In the genomic region with DNA sequence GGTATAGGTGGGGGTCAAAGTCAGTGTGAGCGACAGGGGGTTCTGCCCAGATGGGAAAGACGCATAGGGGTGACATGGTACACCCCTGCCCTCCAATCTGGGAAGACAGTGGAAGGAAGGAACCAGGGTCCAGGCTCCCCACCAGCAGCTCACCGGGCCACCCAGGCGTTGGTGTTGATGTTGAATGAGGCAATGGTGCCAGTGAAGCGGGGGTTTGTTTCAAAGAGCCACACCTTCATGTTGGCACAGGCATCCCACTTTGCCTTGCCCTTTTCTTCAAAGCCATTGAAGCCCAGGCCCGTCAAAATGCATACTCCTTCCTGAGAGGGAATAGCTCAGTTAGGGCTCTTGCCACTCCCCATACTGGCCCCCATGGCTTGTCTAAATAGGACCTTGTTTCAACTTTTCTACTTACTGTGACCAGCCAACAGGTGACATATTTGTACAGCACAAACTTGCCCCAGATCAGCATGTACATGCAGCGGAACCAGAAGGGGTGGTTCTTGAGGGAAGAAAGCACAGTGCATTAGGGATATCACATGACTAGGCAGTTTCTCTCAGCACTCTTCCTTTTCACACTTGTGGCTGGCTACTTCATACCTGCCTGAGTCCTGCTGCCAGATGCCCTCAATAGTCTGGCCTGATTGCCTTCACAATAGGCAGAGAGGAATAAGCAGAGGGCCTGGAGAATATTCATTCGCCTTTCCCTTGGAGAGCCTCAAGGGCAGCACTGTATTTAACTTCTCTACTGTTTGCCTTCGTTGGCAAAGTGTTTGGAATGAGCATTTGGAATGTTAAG, we compare ENCODE assay signal across 1 cellular context.
TF ChIP-seq lines count a peak whose summit lies in the region.

No MANE protein-coding gene starts in this region.

TF ChIP-seq in HepG2, 621 proteins besides CTCF, POLR2A, EP300 and RAD21:
- TF ChIP-seq, protein P1, sequence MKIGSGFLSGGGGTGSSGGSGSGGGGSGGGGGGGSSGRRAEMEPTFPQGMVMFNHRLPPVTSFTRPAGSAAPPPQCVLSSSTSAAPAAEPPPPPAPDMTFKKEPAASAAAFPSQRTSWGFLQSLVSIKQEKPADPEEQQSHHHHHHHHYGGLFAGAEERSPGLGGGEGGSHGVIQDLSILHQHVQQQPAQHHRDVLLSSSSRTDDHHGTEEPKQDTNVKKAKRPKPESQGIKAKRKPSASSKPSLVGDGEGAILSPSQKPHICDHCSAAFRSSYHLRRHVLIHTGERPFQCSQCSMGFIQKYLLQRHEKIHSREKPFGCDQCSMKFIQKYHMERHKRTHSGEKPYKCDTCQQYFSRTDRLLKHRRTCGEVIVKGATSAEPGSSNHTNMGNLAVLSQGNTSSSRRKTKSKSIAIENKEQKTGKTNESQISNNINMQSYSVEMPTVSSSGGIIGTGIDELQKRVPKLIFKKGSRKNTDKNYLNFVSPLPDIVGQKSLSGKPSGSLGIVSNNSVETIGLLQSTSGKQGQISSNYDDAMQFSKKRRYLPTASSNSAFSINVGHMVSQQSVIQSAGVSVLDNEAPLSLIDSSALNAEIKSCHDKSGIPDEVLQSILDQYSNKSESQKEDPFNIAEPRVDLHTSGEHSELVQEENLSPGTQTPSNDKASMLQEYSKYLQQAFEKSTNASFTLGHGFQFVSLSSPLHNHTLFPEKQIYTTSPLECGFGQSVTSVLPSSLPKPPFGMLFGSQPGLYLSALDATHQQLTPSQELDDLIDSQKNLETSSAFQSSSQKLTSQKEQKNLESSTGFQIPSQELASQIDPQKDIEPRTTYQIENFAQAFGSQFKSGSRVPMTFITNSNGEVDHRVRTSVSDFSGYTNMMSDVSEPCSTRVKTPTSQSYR (CRISPR knock-in tag; IDR thresholded peaks at IDR 0.05; ENCODE audit: borderline replicate concordance) = no peak
- no peak for TF ChIP-seq ZNF280D (CRISPR knock-in tag; IDR thresholded peaks at IDR 0.05)
- TF ChIP-seq CCDC6 (CRISPR knock-in tag; IDR thresholded peaks at IDR 0.05) = 0 out of 2 replicates have a peak, but pooled peaks have one; percentile 34
- peak; percentile 47; the same call in 1 of the 2 replicates for TF ChIP-seq NFE2L2 (IDR thresholded peaks at IDR 0.05; ENCODE audit: low read length)
- no peak for TF ChIP-seq ARID2 (CRISPR knock-in tag; IDR thresholded peaks at IDR 0.05; ENCODE audit: borderline replicate concordance)
- no peak for TF ChIP-seq ZBTB4 (CRISPR knock-in tag; IDR thresholded peaks at IDR 0.05; ENCODE audit: borderline replicate concordance)
- peak; percentile 25; the same call in 1 of the 2 replicates for TF ChIP-seq ZMYM4 (CRISPR knock-in tag; IDR thresholded peaks at IDR 0.05)
- no peak for TF ChIP-seq ZNF574 (CRISPR knock-in tag; IDR thresholded peaks at IDR 0.05)
- TF ChIP-seq ZKSCAN5 (CRISPR knock-in tag; IDR thresholded peaks at IDR 0.05) = no peak
- no peak for TF ChIP-seq ZNF644 (CRISPR knock-in tag; IDR thresholded peaks at IDR 0.05; ENCODE audit: low read depth)
- no peak for TF ChIP-seq ZNF781 (CRISPR knock-in tag; IDR thresholded peaks at IDR 0.05; ENCODE audit: borderline replicate concordance, not compliant biosample characterization)
- TF ChIP-seq, protein P2, sequence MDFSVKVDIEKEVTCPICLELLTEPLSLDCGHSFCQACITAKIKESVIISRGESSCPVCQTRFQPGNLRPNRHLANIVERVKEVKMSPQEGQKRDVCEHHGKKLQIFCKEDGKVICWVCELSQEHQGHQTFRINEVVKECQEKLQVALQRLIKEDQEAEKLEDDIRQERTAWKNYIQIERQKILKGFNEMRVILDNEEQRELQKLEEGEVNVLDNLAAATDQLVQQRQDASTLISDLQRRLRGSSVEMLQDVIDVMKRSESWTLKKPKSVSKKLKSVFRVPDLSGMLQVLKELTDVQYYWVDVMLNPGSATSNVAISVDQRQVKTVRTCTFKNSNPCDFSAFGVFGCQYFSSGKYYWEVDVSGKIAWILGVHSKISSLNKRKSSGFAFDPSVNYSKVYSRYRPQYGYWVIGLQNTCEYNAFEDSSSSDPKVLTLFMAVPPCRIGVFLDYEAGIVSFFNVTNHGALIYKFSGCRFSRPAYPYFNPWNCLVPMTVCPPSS (IDR thresholded peaks at IDR 0.05) = no peak
- TF ChIP-seq TGIF2 (CRISPR knock-in tag; IDR thresholded peaks at IDR 0.05) = no peak
- TF ChIP-seq IRF1 (CRISPR knock-in tag; IDR thresholded peaks at IDR 0.05; ENCODE audit: low read depth) = no peak
- TF ChIP-seq NCOA5 (CRISPR knock-in tag; IDR thresholded peaks at IDR 0.05) = no peak
- no peak for TF ChIP-seq NFIC (IDR thresholded peaks at IDR 0.05; ENCODE audit: low read length)
- no peak for TF ChIP-seq NFRKB (IDR thresholded peaks at IDR 0.05)
TF ChIP-seq in HepG2: peak in this region for 3.
